In the genomic region with DNA sequence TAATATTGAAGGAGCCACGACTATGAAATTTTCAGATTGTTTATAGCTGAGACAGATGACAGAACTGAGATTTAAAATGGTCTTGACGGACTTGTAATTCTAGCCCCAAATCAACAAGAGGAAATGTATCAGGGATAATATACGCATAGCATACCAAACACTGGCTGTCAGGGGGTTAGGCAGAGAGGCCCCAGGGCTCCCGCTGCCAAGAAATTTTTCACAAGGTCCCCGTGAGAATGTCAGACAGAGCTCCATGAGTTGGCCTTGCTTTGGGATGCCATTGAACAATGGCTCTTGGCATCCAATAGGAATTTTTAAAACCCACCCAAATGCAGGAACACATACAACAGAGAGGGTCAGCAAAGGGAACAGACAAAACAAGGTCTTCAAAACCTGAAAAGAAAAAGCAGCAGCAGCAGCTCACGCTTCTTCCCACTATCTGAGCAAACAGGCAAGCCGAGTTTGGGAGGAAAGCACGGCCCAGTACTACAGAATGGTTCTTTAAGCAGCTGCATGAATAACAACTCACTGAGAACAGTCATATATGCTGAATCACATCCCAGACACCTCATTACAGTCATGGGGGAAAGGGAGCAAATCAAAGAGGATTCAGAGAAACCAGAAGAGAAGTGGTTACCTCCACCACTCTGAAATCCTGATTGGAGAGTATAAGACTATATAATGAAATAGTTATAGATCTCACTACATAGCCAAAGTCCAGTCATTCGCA, we compare ENCODE assay signal across 22 cellular contexts.
A peak's percentile ranks its signal among the peaks of the same experiment; 100 is the strongest.
DNase-seq lines count a peak whose midpoint lies in the region; TF ChIP-seq lines count a peak whose summit lies in the region.
"Had no signal": no experiment of that assay in that cellular context is flagged by ENCODE, and none has a peak within 500 bp of the region (broad histone marks: within the 10 kb centered on the region; RNA-seq: fewer than 3 reads in every experiment).

No MANE protein-coding gene starts in this region.

- no peaks in the 10 kb centered on the region for H3K79me2 ChIP-seq in neural progenitor cell (ENCODE audit: low read depth)

- no peaks in the 10 kb centered on the region for H3K27me3 Mint-ChIP-seq in neural progenitor cell (ENCODE audit: insufficient read depth, low read depth)
- H3K27me3 Mint-ChIP-seq: central memory CD8-positive, alpha-beta T cell; T-cell had no signal

- H3K4me1 Mint-ChIP-seq in neural progenitor cell: peaks cover 12% of the 10 kb centered on the region
- H3K4me1 Mint-ChIP-seq: central memory CD8-positive, alpha-beta T cell; T-cell had no signal

- H3K36me3 ChIP-seq in neural progenitor cell (no peaks in the 10 kb centered on the region), tibial artery (no peaks in the 10 kb centered on the region)
- H3K36me3 ChIP-seq: left ventricle myocardium inferior, neutrophil, uterus had no signal

- no peak overlapping the region for H3K4me3 Mint-ChIP-seq in neural progenitor cell
- H3K4me3 Mint-ChIP-seq: central memory CD8-positive, alpha-beta T cell; T-cell had no signal

- H3F3A ChIP-seq in neural progenitor cell (ENCODE audit: low read depth): no peaks in the 10 kb centered on the region

- no peaks in the 10 kb centered on the region for H3K36me3 Mint-ChIP-seq in neural progenitor cell
- H3K36me3 Mint-ChIP-seq: T-cell had no signal

- H3K27ac ChIP-seq in neural progenitor cell (no peak overlapping the region), tibial artery (no peak overlapping the region)
- H3K27ac ChIP-seq: left ventricle myocardium inferior, neutrophil, uterus had no signal

- no peaks in the 10 kb centered on the region for H3K27me3 ChIP-seq in neural progenitor cell
- no peaks in the 10 kb centered on the region for H3K27me3 ChIP-seq in tibial artery
- H3K27me3 ChIP-seq: neutrophil, uterus had no signal

- H3K27ac Mint-ChIP-seq in neural progenitor cell: no peak overlapping the region
- H3K27ac Mint-ChIP-seq: T-cell had no signal

- H3K4me1 ChIP-seq in neural progenitor cell: peaks cover 7% of the 10 kb centered on the region
- no peaks in the 10 kb centered on the region for H3K4me1 ChIP-seq in tibial artery
- H3K4me1 ChIP-seq: left ventricle myocardium inferior, uterus had no signal

- H3K9ac ChIP-seq in neural progenitor cell: no peak overlapping the region

- no peaks in the 10 kb centered on the region for H4K20me1 ChIP-seq in neural progenitor cell (ENCODE audit: low read depth)

- TF ChIP-seq CTCF in WI38 (IDR thresholded peaks at IDR 0.05; ENCODE audit: low read depth, low read length) (no peak), fibroblast of pulmonary artery (IDR thresholded peaks at IDR 0.05; ENCODE audit: low read length, missing control alignments) (no peak), neural progenitor cell (IDR thresholded peaks at IDR 0.05) (no peak), tibial artery (IDR thresholded peaks at IDR 0.05) (no peak)

- peaks cover 7% of the 10 kb centered on the region for H3K9me3 Mint-ChIP-seq in neural progenitor cell

- peak overlapping the region; percentile 3 for H2AFZ ChIP-seq in neural progenitor cell (replicated peaks)

- no peak overlapping the region for H3K4me2 ChIP-seq in neural progenitor cell

- intact Hi-C loops in tibial artery (cut with DNase I; ENCODE audit: low total_unique reads): no loop called here

- H3K9me3 ChIP-seq in neural progenitor cell (ENCODE audit: low read depth): no peaks in the 10 kb centered on the region
- H3K9me3 ChIP-seq in tibial artery: no peaks in the 10 kb centered on the region
- H3K9me3 ChIP-seq: neutrophil, uterus had no signal

- H3K4me3 ChIP-seq in WI38 (ENCODE audit: low read depth, low read length) (peak overlapping the region; percentile 25), fibroblast of pulmonary artery (replicated peaks; ENCODE audit: low read depth, low read length) (no peak overlapping the region), neural progenitor cell (no peak overlapping the region), tibial artery (no peak overlapping the region)
- H3K4me3 ChIP-seq: left ventricle myocardium inferior, uterus had no signal

- DNase-seq in ELR (ENCODE audit: low read depth) (peak; percentile 65), fibroblast of pulmonary artery (ENCODE audit: low read depth) (peak; percentile 50), neural progenitor cell (ENCODE audit: low spot score) (no peak), tibial artery (no peak)
- DNase-seq in activated CD4-positive, CD25-positive, alpha-beta regulatory T cell (lab: John Stamatoyannopoulos, UW): no peak
- no peak for DNase-seq in activated CD4-positive, CD25-positive, alpha-beta regulatory T cell treated with anti-CD3 and anti-CD28 coated beads, Interleukin-2, amount 50 U/mL, for 72 hours
- no peak for DNase-seq in stimulated activated CD4-positive, alpha-beta T cell treated with anti-CD3 and anti-CD28 coated beads, Interleukin-12 subunit alpha, Interleukin-12 subunit beta, amount 100 ng/mL, for 4 hours
- DNase-seq: activated CD4-positive, alpha-beta T cell treated with anti-CD3 and anti-CD28 coated beads, Interleukin-2, amount 50 U/mL, for 48 hours; activated effector memory CD4-positive, alpha-beta T cell treated with Interleukin-2 at 50 U/mL for 16 hours; C1 segment of cervical spinal cord; GF-D8; glutamatergic neuron; Karpas-422; left ventricle myocardium inferior; NCI-H1105; NCI-H2029 treated with DMSO at 0.1 percent for 48 hours; stimulated activated CD8-positive, alpha-beta memory T cell treated with anti-CD3 and anti-CD28 coated beads, Interleukin-4, amount 100 ng/mL, for 48 hours; T-cell; uterus had no signal

Comparison
In these comparisons a context has a peak if more than half of its experiments do, and no peak if none do; other contexts are left out.
1. DNase-seq: peak in ELR (single experiment) and fibroblast of pulmonary artery (single experiment); none in neural progenitor cell (single experiment), activated CD4-positive, CD25-positive, alpha-beta regulatory T cell (0 of 4), activated CD4-positive, CD25-positive, alpha-beta regulatory T cell treated with anti-CD3 and anti-CD28 coated beads, Interleukin-2, amount 50 U/mL, for 72 hours (single experiment), tibial artery (0 of 2) and stimulated activated CD4-positive, alpha-beta T cell treated with anti-CD3 and anti-CD28 coated beads, Interleukin-12 subunit alpha, Interleukin-12 subunit beta, amount 100 ng/mL, for 4 hours (single experiment).